Comparison of ENCODE assay signal across 10 cellular contexts in the genomic region with DNA sequence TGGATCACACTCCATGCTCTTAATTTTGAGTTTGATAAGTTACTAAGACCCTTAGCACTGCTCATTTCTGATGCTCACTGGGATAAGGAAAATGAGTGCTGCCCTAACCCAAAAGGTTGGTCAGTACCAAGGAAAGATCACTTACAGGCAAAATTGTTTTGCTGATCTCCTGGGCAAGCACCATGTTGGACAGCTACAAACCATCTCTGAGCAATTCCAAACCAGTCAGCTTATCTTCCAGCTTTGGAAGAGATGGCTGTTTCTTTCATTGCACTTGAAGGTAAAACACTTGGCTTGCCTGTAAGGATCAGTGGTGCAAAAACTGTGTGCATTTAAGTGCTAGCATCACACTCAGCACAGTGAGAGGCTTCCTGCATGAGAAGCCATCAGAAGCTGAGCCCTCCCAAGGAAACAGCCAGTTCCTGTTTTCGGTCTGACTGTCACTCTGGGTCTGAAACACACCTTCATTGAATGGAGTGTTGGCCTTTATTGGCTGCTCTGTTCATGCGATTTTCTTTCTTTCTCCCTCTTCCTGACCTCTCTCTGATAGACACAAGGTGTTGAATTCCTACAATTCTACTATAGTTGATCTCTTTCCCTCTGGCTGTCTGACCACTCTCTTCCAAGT.
DNase-seq lines count a peak whose midpoint lies in the region; ATAC-seq and TF ChIP-seq lines count a peak whose summit lies in the region.
"Had no signal": no experiment of that assay in that cellular context is flagged by ENCODE, and none has a peak within 500 bp of the region (broad histone marks: within the 10 kb centered on the region; RNA-seq: fewer than 3 reads in every experiment).

No MANE protein-coding gene starts in this region.

- no peak for TF ChIP-seq RAD21 in Ishikawa (IDR thresholded peaks at IDR 0.05; ENCODE audit: low read depth)

- no peak for TF ChIP-seq EP300 in Ishikawa (IDR thresholded peaks at IDR 0.05; ENCODE audit: borderline replicate concordance)

- ATAC-seq in GM18499 (IDR thresholded peaks at IDR 0.05; ENCODE audit: insufficient read depth, unreplicated experiment) (peak; percentile 97), GM19455 (IDR thresholded peaks at IDR 0.05; ENCODE audit: unreplicated experiment) (peak; percentile 96), HG02885 (IDR thresholded peaks at IDR 0.05; ENCODE audit: poor library complexity, unreplicated experiment) (peak; percentile 99)

- no peak for DNase-seq in activated T-cell treated with anti-CD3 and anti-CD28 coated beads, Interleukin-2, amount 50 U/mL, for 48 hours
- DNase-seq in NCI-H2029 treated with DMSO at 0.1 percent for 48 hours (lab: John Stamatoyannopoulos, UW) (no peak), DMS 273 (lab: John Stamatoyannopoulos, UW; ENCODE audit: unreplicated experiment) (no peak), SIG-M5 (lab: John Stamatoyannopoulos, UW) (no peak)
- DNase-seq: OCI-M1; stimulated activated CD8-positive, alpha-beta memory T cell treated with anti-CD3 and anti-CD28 coated beads, Interleukin-4, amount 100 ng/mL, for 48 hours had no signal

TF ChIP-seq in Ishikawa, 13 proteins besides CTCF, POLR2A, EP300 and RAD21:
- TF ChIP-seq, protein P1, sequence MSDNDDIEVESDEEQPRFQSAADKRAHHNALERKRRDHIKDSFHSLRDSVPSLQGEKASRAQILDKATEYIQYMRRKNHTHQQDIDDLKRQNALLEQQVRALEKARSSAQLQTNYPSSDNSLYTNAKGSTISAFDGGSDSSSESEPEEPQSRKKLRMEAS (IDR thresholded peaks at IDR 0.05), result no peak
- TF ChIP-seq, protein P2, sequence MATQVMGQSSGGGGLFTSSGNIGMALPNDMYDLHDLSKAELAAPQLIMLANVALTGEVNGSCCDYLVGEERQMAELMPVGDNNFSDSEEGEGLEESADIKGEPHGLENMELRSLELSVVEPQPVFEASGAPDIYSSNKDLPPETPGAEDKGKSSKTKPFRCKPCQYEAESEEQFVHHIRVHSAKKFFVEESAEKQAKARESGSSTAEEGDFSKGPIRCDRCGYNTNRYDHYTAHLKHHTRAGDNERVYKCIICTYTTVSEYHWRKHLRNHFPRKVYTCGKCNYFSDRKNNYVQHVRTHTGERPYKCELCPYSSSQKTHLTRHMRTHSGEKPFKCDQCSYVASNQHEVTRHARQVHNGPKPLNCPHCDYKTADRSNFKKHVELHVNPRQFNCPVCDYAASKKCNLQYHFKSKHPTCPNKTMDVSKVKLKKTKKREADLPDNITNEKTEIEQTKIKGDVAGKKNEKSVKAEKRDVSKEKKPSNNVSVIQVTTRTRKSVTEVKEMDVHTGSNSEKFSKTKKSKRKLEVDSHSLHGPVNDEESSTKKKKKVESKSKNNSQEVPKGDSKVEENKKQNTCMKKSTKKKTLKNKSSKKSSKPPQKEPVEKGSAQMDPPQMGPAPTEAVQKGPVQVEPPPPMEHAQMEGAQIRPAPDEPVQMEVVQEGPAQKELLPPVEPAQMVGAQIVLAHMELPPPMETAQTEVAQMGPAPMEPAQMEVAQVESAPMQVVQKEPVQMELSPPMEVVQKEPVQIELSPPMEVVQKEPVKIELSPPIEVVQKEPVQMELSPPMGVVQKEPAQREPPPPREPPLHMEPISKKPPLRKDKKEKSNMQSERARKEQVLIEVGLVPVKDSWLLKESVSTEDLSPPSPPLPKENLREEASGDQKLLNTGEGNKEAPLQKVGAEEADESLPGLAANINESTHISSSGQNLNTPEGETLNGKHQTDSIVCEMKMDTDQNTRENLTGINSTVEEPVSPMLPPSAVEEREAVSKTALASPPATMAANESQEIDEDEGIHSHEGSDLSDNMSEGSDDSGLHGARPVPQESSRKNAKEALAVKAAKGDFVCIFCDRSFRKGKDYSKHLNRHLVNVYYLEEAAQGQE (IDR thresholded peaks at IDR 0.05; ENCODE audit: low read depth), result 0 out of 2 replicates have a peak, but pooled peaks have one; percentile 25
